ENCODE assay signal across 12 cellular contexts in genomic region chr12:25583545-25583944, GRCh38. TPM values are rescaled to one million over a fixed set of nuclear protein-coding genes. Genes with fewer than 3 reads are reported as not detected.
DNase-seq lines count a peak whose midpoint lies in the region; ATAC-seq and TF ChIP-seq lines count a peak whose summit lies in the region.
"Had no signal": no experiment of that assay in that cellular context is flagged by ENCODE, and none has a peak within 500 bp of the region (broad histone marks: within the 10 kb centered on the region; RNA-seq: fewer than 3 reads in every experiment).

No MANE protein-coding gene starts in this region.

- peaks cover 5% of the 10 kb centered on the region for H3K9me3 Mint-ChIP-seq in neural progenitor cell
- H3K9me3 Mint-ChIP-seq in activated CD8-positive, alpha-beta T cell treated with anti-CD3 and anti-CD28 coated beads for 36 hours = peaks cover 11% of the 10 kb centered on the region

- H3K4me2 ChIP-seq in neural progenitor cell = no peak overlapping the region

- H3K36me3 Mint-ChIP-seq in neural progenitor cell = no peaks in the 10 kb centered on the region
- H3K36me3 Mint-ChIP-seq in activated CD8-positive, alpha-beta T cell treated with anti-CD3 and anti-CD28 coated beads for 36 hours (ENCODE audit: low read depth) = peaks cover 3% of the 10 kb centered on the region

- no peaks in the 10 kb centered on the region for H3K36me3 ChIP-seq in neural progenitor cell

- ATAC-seq in activated CD8-positive, alpha-beta T cell treated with anti-CD3 and anti-CD28 coated beads for 36 hours = no peak
- ATAC-seq in GM18519 (IDR thresholded peaks at IDR 0.05; ENCODE audit: low FRiP score, unreplicated experiment) (no peak), GM21717 (IDR thresholded peaks at IDR 0.05; ENCODE audit: unreplicated experiment) (no peak)

- H3K27ac ChIP-seq in neural progenitor cell = no peak overlapping the region

- H3K4me3 ChIP-seq in fibroblast of pulmonary artery (replicated peaks; ENCODE audit: low read depth, low read length) = no peak overlapping the region
- H3K4me3 ChIP-seq in neural progenitor cell = no peak overlapping the region

- in situ Hi-C loops in SK-MEL-5 (cut with HindIII; ENCODE audit: low pct_unique_long_range_greater_than_20kb, low sequenced_read_pairs) = no loop called here

- POLR2A ChIA-PET in activated CD8-positive, alpha-beta T cell treated with anti-CD3 and anti-CD28 coated beads for 36 hours (lab: Charles Lee) = no interaction called here

- no peaks in the 10 kb centered on the region for H3K4me1 Mint-ChIP-seq in neural progenitor cell
- H3K4me1 Mint-ChIP-seq in activated CD8-positive, alpha-beta T cell treated with anti-CD3 and anti-CD28 coated beads for 36 hours (ENCODE audit: low read depth) = peaks cover 2% of the 10 kb centered on the region

- peaks cover 2% of the 10 kb centered on the region for H3K27me3 Mint-ChIP-seq in neural progenitor cell (ENCODE audit: insufficient read depth, low read depth)
- no peaks in the 10 kb centered on the region for H3K27me3 Mint-ChIP-seq in activated CD8-positive, alpha-beta T cell treated with anti-CD3 and anti-CD28 coated beads for 36 hours
- H3K27me3 Mint-ChIP-seq: activated naive CD8-positive, alpha-beta T cell had no signal

- H3K9me3 ChIP-seq in neural progenitor cell (ENCODE audit: low read depth) = peaks cover 3% of the 10 kb centered on the region

- H3K27ac Mint-ChIP-seq in neural progenitor cell = no peak overlapping the region
- H3K27ac Mint-ChIP-seq in activated CD8-positive, alpha-beta T cell treated with anti-CD3 and anti-CD28 coated beads for 36 hours = no peak overlapping the region
- H3K27ac Mint-ChIP-seq: activated naive CD8-positive, alpha-beta T cell; HFFc6 had no signal

- H4K20me1 ChIP-seq in neural progenitor cell (ENCODE audit: low read depth) = no peaks in the 10 kb centered on the region

- H3K4me3 Mint-ChIP-seq in neural progenitor cell = no peak overlapping the region
- H3K4me3 Mint-ChIP-seq in activated CD8-positive, alpha-beta T cell treated with anti-CD3 and anti-CD28 coated beads for 36 hours = no peak overlapping the region
- H3K4me3 Mint-ChIP-seq: activated naive CD8-positive, alpha-beta T cell; HFFc6 had no signal

- intact Hi-C loops in activated CD8-positive, alpha-beta T cell treated with anti-CD3 and anti-CD28 coated beads for 36 hours (cut with micrococcal nuclease) = no loop called here

- no peaks in the 10 kb centered on the region for H3K4me1 ChIP-seq in neural progenitor cell

- H3K79me2 ChIP-seq in neural progenitor cell (ENCODE audit: low read depth) = no peaks in the 10 kb centered on the region

- no peaks in the 10 kb centered on the region for H3K27me3 ChIP-seq in neural progenitor cell

- peak overlapping the region; percentile 29 for H2AFZ ChIP-seq in neural progenitor cell (replicated peaks)

- H3K9ac ChIP-seq in neural progenitor cell = no peak overlapping the region

- TF ChIP-seq CTCF in fibroblast of pulmonary artery (IDR thresholded peaks at IDR 0.05; ENCODE audit: low read length, missing control alignments) = peak; percentile 43
- TF ChIP-seq CTCF in neural progenitor cell (IDR thresholded peaks at IDR 0.05) = peak; percentile 38
- TF ChIP-seq CTCF in activated CD8-positive, alpha-beta T cell treated with anti-CD3 and anti-CD28 coated beads for 36 hours (IDR thresholded peaks at IDR 0.05) = no peak

- DNase-seq in HT-29 (ENCODE audit: low spot score) (peak; percentile 9), SK-MEL-5 (ENCODE audit: low read depth, low spot score) (peak; percentile 52), fibroblast of pulmonary artery (ENCODE audit: low read depth) (peak; percentile 78), neural progenitor cell (ENCODE audit: low spot score) (peak; percentile 17)
- no peak for DNase-seq in activated CD8-positive, alpha-beta T cell treated with anti-CD3 and anti-CD28 coated beads for 36 hours
- DNase-seq: activated CD4-positive, CD25-positive, alpha-beta regulatory T cell treated with anti-CD3 and anti-CD28 coated beads, Interleukin-2, amount 50 U/mL, for 72 hours; DMS153; HFFc6; NCI-H526 treated with DMSO at 0.1 percent for 48 hours had no signal

- no peaks in the 10 kb centered on the region for H3F3A ChIP-seq in neural progenitor cell (ENCODE audit: low read depth)

- CTCF ChIA-PET in activated CD8-positive, alpha-beta T cell treated with anti-CD3 and anti-CD28 coated beads for 36 hours (lab: Charles Lee) = interaction anchor here (1.7 kb wide), 1 partner anchor 147 kb away, joined by 5 read pairs; no protein-coding TSS in a partner anchor

RNA-seq across cellular contexts. Expression of gene LMNTD1, which starts 30.5 kb away (rescaled TPM):
- total RNA-seq in HT-29 (2014; rRNA removed; shearing (Covaris generic)) = not detected in 2 replicates
- not detected in 2 replicates for total RNA-seq in SK-MEL-5 (2014; rRNA removed; shearing (Covaris generic))
- polyA plus RNA-seq in SK-MEL-5 (2015; cell fraction: cytosol; rRNA removed) = not detected in 2 replicates
- polyA plus RNA-seq in SK-MEL-5 (2015; cell fraction: nucleus; rRNA removed) = not detected in 2 replicates
- total RNA-seq in neural progenitor cell (ENCODE audit: low replicate concordance) = not detected in 2 replicates
- not detected for total RNA-seq in activated CD8-positive, alpha-beta T cell treated with anti-CD3 and anti-CD28 coated beads for 36 hours
